ENCODE assay signal across 8 cellular contexts in genomic region chr20:45813006-45813340, GRCh38. TPM values are rescaled to one million over a fixed set of nuclear protein-coding genes. Genes with fewer than 3 reads are reported as not detected.
DNase-seq lines count a peak whose midpoint lies in the region; ATAC-seq and TF ChIP-seq lines count a peak whose summit lies in the region.

No MANE protein-coding gene starts in this region.

- no peaks in the 10 kb centered on the region for H3K9me3 ChIP-seq in SJCRH30 (replicated peaks)
- H3K9me3 ChIP-seq in fibroblast of lung (ENCODE audit: control insufficient read depth, insufficient read depth, low read depth, low read length) = no peaks in the 10 kb centered on the region

- peak overlapping the region; percentile 96 for H3K27ac ChIP-seq in SJCRH30
- peak overlapping the region; percentile 77 for H3K27ac ChIP-seq in fibroblast of lung (ENCODE audit: insufficient read depth, low read length)

- no peak for TF ChIP-seq CTCF in fibroblast of lung (conservative IDR thresholded peaks at IDR 0.05 in 1 of 2, IDR thresholded peaks at IDR 0.05 in 1 of 2; ENCODE audit: low read depth in 1 of 2, low read length in 2 of 2)
- no peak for TF ChIP-seq CTCF in retinal pigment epithelial cell (conservative IDR thresholded peaks at IDR 0.05; ENCODE audit: low read depth, low read length)

- H3K4me2 ChIP-seq in fibroblast of lung (ENCODE audit: extremely low read depth, insufficient read depth, low read length) = peak overlapping the region; percentile 89

- peaks cover 70% of the 10 kb centered on the region for H3K36me3 ChIP-seq in SJCRH30
- H3K36me3 ChIP-seq in fibroblast of lung (ENCODE audit: control insufficient read depth, insufficient read depth, low read length) = peaks cover 24% of the 10 kb centered on the region

- peak overlapping the region; percentile 60 for H3K9ac ChIP-seq in fibroblast of lung (ENCODE audit: insufficient read depth, low read length)

- peak overlapping the region; percentile 66 for H2AFZ ChIP-seq in fibroblast of lung (ENCODE audit: low read length)

- H3K27me3 ChIP-seq in SJCRH30 = no peaks in the 10 kb centered on the region
- H3K27me3 ChIP-seq in fibroblast of lung (ENCODE audit: control insufficient read depth, insufficient read depth, low read length) = no peaks in the 10 kb centered on the region

- peaks cover 25% of the 10 kb centered on the region; the same call in 1 of the 2 replicates for H3K4me1 ChIP-seq in SJCRH30
- H3K4me1 ChIP-seq in fibroblast of lung (ENCODE audit: control insufficient read depth, extremely low read depth, insufficient read depth, low read length) = peaks cover 7% of the 10 kb centered on the region

- H3K4me3 ChIP-seq in SJCRH30 = peak overlapping the region; percentile 89
- H3K4me3 ChIP-seq in fibroblast of lung (replicated peaks in 1 of 4; ENCODE audit: control extremely low read depth in 1 of 4, insufficient read depth in 1 of 4, low read depth in 3 of 4, low read length in 4 of 4) = peak overlapping the region; percentile 73 to 83 (median 78)
- H3K4me3 ChIP-seq in retinal pigment epithelial cell (ENCODE audit: low read length) = peak overlapping the region; percentile 84

- peak; percentile 7 for ATAC-seq in GM18907 (IDR thresholded peaks at IDR 0.05; ENCODE audit: unreplicated experiment)
- no peak for ATAC-seq in GM21367 (IDR thresholded peaks at IDR 0.05; ENCODE audit: unreplicated experiment)
- ATAC-seq in HG03196 (IDR thresholded peaks at IDR 0.05; ENCODE audit: unreplicated experiment) = no peak

- H4K20me1 ChIP-seq in fibroblast of lung (ENCODE audit: control insufficient read depth, extremely low read depth, insufficient read depth, low read length) = no peaks in the 10 kb centered on the region

- H3K79me2 ChIP-seq in fibroblast of lung (ENCODE audit: control insufficient read depth, insufficient read depth, low read length) = peaks cover 23% of the 10 kb centered on the region

- DNase-seq in SJCRH30 = no peak
- DNase-seq in fibroblast of lung (ENCODE audit: low read depth in 2 of 2) = no peak
- DNase-seq in retinal pigment epithelial cell (ENCODE audit: low read depth) = no peak
- DNase-seq in NCI-H128 (lab: John Stamatoyannopoulos, UW; ENCODE audit: unreplicated experiment) = no peak
- DNase-seq in DMS153 treated with DMSO at 0.1 percent for 48 hours (lab: John Stamatoyannopoulos, UW; ENCODE audit: unreplicated experiment) = no peak

RNA-seq across cellular contexts. Expression of gene UBE2C, which starts 0.5 kb away (rescaled TPM):
- 612 and 615 TPM in 2 replicates for total RNA-seq in SJCRH30 (2014; rRNA removed; shearing (Covaris generic))
- 1.0 and 12.9 TPM in 2 replicates for total RNA-seq in fibroblast of lung
- 23.7 and 104 TPM in 2 replicates for polyA plus RNA-seq in fibroblast of lung
- 22.4 and 96.8 TPM in 2 replicates for polyA plus RNA-seq in fibroblast of lung (2012)
- 31.1 and 47.2 TPM in 2 replicates for polyA minus RNA-seq in fibroblast of lung (ENCODE audit: low replicate concordance)

RNA-seq across cellular contexts. Expression of gene TNNC2, which starts 14.1 kb away (rescaled TPM):
- total RNA-seq in SJCRH30 (2014; rRNA removed; shearing (Covaris generic)) = 0.73 and 0.75 TPM in 2 replicates
- 1.3 and 1.8 TPM in 2 replicates for total RNA-seq in fibroblast of lung
- 1.2 and 1.4 TPM in 2 replicates for polyA plus RNA-seq in fibroblast of lung
- polyA plus RNA-seq in fibroblast of lung (2012) = 0.70 and 0.75 TPM in 2 replicates
- polyA minus RNA-seq in fibroblast of lung (ENCODE audit: low replicate concordance) = not detected in 2 replicates

RNA-seq across cellular contexts. Expression of gene SNX21, which starts 20.6 kb away (rescaled TPM):
- 17.1 and 18.3 TPM in 2 replicates for total RNA-seq in SJCRH30 (2014; rRNA removed; shearing (Covaris generic))
- total RNA-seq in fibroblast of lung = 50.8 and 101 TPM in 2 replicates
- polyA plus RNA-seq in fibroblast of lung = 21.8 and 23.3 TPM in 2 replicates
- 30.9 and 38.4 TPM in 2 replicates for polyA plus RNA-seq in fibroblast of lung (2012)
- polyA minus RNA-seq in fibroblast of lung (ENCODE audit: low replicate concordance) = 15.0 and 24.9 TPM in 2 replicates

RNA-seq across cellular contexts. Expression of gene DNTTIP1, which starts 21.2 kb away (rescaled TPM):
- 54.8 and 59.1 TPM in 2 replicates for total RNA-seq in SJCRH30 (2014; rRNA removed; shearing (Covaris generic))
- total RNA-seq in fibroblast of lung = 14.7 and 15.9 TPM in 2 replicates
- 37.4 and 43.2 TPM in 2 replicates for polyA plus RNA-seq in fibroblast of lung
- 40.7 and 41.9 TPM in 2 replicates for polyA plus RNA-seq in fibroblast of lung (2012)
- 10.2 and 29.3 TPM in 2 replicates for polyA minus RNA-seq in fibroblast of lung (ENCODE audit: low replicate concordance)

RNA-seq across cellular contexts. Expression of gene WFDC3, which starts 21.3 kb away (rescaled TPM):
- 0.12 and 0.73 TPM in 2 replicates for total RNA-seq in SJCRH30 (2014; rRNA removed; shearing (Covaris generic))
- 0.50 and 0.51 TPM in 2 replicates for total RNA-seq in fibroblast of lung
- 1.7 TPM in 1 of 2 replicates, not detected in the other for polyA plus RNA-seq in fibroblast of lung
- polyA plus RNA-seq in fibroblast of lung (2012) = 0.32 and 2.9 TPM in 2 replicates
- not detected in 2 replicates for polyA minus RNA-seq in fibroblast of lung (ENCODE audit: low replicate concordance)

Comparison
In these comparisons a context has a peak if more than half of its experiments do, and no peak if none do; other contexts are left out.
1. RNA of gene UBE2C, which starts 0.5 kb away (total RNA-seq): 612 to 615 TPM in SJCRH30; 1.0 to 12.9 TPM in fibroblast of lung; every median in the first group is over 10 times any median in the second.
2. Peak in every context shown above with its lines, with median percentiles within 50 percentile points of each other: H3K4me3 ChIP-seq.